In genomic region chr14:67633451-67634154, GRCh38 we compare ENCODE assay signal across 20 cellular contexts.
"Had no signal": no experiment of that assay in that cellular context is flagged by ENCODE, and none has a peak within 500 bp of the region (broad histone marks: within the 10 kb centered on the region; RNA-seq: fewer than 3 reads in every experiment).

No MANE protein-coding gene starts in this region.

- H3K27ac ChIP-seq: SJSA1, SK-N-MC had no signal

- H3K27me3 Mint-ChIP-seq: IgD-negative memory B cell had no signal

- H3K4me1 ChIP-seq: SJSA1 had no signal

- FAIRE-seq: RCC 7860 had no signal

- H3K27me3 ChIP-seq: SJSA1 had no signal

- H3K4me3 Mint-ChIP-seq: IgD-negative memory B cell had no signal

- H3K9me3 ChIP-seq: SJSA1 had no signal

- H3K36me3 ChIP-seq: SJSA1 had no signal

- H3K4me1 Mint-ChIP-seq: IgD-negative memory B cell had no signal

- DNase-seq: KBM-7, MV-4-11, NCI-H1048, NCI-H1105, NCI-H1436 treated with DMSO at 0.1 percent for 48 hours, NCI-H1694, NCI-H187 treated with DMSO at 0.1 percent for 48 hours, NCI-H2029 treated with DMSO at 0.1 percent for 48 hours, NCI-H2227 treated with DMSO at 0.1 percent for 48 hours, NCI-H446, NCI-H510A, NCI-H524 treated with DMSO at 0.1 percent for 48 hours, NCI-H774, Right ventricle myocardium superior, RPMI8226, SIG-M5 had no signal

- H3K4me3 ChIP-seq: SJSA1, SK-N-MC had no signal
